1 cellular context compared by ENCODE assay signal in the genomic region with DNA sequence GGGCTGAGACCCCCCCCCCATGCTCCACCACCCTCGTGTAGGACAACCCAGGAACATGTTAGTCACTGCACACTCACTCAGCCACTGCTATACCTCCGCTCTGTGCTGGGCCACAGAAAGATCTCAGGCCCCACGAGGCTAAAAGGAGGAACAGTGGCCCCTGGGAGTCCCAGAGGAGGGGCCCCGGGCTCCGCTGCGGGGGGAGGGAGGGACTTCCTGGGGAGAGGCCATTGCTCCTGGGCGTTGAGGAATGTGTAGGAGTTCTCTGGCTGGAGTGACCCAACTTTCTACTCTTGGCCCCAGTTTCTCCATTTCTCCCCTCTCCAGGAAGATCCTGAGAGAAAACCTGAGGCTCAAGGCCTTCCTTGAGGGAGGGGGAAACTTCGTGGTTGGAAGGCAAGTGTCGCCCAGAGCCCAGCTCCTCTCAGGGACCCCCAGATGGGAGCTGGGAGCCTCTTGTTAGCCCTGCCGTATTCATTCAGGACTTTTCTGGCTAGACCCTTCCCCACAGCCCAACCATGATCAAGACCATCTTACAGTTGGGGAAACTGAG.
TF ChIP-seq lines count a peak whose summit lies in the region.

No MANE protein-coding gene starts in this region.

TF ChIP-seq in K562, 482 proteins besides CTCF, POLR2A, EP300 and RAD21 (continued from another document and continues in another):
- TF ChIP-seq, protein P1, sequence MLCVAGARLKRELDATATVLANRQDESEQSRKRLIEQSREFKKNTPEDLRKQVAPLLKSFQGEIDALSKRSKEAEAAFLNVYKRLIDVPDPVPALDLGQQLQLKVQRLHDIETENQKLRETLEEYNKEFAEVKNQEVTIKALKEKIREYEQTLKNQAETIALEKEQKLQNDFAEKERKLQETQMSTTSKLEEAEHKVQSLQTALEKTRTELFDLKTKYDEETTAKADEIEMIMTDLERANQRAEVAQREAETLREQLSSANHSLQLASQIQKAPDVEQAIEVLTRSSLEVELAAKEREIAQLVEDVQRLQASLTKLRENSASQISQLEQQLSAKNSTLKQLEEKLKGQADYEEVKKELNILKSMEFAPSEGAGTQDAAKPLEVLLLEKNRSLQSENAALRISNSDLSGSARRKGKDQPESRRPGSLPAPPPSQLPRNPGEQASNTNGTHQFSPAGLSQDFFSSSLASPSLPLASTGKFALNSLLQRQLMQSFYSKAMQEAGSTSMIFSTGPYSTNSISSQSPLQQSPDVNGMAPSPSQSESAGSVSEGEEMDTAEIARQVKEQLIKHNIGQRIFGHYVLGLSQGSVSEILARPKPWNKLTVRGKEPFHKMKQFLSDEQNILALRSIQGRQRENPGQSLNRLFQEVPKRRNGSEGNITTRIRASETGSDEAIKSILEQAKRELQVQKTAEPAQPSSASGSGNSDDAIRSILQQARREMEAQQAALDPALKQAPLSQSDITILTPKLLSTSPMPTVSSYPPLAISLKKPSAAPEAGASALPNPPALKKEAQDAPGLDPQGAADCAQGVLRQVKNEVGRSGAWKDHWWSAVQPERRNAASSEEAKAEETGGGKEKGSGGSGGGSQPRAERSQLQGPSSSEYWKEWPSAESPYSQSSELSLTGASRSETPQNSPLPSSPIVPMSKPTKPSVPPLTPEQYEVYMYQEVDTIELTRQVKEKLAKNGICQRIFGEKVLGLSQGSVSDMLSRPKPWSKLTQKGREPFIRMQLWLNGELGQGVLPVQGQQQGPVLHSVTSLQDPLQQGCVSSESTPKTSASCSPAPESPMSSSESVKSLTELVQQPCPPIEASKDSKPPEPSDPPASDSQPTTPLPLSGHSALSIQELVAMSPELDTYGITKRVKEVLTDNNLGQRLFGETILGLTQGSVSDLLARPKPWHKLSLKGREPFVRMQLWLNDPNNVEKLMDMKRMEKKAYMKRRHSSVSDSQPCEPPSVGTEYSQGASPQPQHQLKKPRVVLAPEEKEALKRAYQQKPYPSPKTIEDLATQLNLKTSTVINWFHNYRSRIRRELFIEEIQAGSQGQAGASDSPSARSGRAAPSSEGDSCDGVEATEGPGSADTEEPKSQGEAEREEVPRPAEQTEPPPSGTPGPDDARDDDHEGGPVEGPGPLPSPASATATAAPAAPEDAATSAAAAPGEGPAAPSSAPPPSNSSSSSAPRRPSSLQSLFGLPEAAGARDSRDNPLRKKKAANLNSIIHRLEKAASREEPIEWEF (CRISPR knock-in tag; IDR thresholded peaks at IDR 0.05): no peak
- TF ChIP-seq, protein P2, sequence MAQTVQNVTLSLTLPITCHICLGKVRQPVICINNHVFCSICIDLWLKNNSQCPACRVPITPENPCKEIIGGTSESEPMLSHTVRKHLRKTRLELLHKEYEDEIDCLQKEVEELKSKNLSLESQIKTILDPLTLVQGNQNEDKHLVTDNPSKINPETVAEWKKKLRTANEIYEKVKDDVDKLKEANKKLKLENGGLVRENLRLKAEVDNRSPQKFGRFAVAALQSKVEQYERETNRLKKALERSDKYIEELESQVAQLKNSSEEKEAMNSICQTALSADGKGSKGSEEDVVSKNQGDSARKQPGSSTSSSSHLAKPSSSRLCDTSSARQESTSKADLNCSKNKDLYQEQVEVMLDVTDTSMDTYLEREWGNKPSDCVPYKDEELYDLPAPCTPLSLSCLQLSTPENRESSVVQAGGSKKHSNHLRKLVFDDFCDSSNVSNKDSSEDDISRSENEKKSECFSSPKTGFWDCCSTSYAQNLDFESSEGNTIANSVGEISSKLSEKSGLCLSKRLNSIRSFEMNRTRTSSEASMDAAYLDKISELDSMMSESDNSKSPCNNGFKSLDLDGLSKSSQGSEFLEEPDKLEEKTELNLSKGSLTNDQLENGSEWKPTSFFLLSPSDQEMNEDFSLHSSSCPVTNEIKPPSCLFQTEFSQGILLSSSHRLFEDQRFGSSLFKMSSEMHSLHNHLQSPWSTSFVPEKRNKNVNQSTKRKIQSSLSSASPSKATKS (CRISPR knock-in tag; IDR thresholded peaks at IDR 0.05): no peak
- TF ChIP-seq, protein P3, sequence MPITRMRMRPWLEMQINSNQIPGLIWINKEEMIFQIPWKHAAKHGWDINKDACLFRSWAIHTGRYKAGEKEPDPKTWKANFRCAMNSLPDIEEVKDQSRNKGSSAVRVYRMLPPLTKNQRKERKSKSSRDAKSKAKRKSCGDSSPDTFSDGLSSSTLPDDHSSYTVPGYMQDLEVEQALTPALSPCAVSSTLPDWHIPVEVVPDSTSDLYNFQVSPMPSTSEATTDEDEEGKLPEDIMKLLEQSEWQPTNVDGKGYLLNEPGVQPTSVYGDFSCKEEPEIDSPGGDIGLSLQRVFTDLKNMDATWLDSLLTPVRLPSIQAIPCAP (CRISPR knock-in tag; IDR thresholded peaks at IDR 0.05; ENCODE audit: borderline replicate concordance): no peak
- TF ChIP-seq, protein P4, sequence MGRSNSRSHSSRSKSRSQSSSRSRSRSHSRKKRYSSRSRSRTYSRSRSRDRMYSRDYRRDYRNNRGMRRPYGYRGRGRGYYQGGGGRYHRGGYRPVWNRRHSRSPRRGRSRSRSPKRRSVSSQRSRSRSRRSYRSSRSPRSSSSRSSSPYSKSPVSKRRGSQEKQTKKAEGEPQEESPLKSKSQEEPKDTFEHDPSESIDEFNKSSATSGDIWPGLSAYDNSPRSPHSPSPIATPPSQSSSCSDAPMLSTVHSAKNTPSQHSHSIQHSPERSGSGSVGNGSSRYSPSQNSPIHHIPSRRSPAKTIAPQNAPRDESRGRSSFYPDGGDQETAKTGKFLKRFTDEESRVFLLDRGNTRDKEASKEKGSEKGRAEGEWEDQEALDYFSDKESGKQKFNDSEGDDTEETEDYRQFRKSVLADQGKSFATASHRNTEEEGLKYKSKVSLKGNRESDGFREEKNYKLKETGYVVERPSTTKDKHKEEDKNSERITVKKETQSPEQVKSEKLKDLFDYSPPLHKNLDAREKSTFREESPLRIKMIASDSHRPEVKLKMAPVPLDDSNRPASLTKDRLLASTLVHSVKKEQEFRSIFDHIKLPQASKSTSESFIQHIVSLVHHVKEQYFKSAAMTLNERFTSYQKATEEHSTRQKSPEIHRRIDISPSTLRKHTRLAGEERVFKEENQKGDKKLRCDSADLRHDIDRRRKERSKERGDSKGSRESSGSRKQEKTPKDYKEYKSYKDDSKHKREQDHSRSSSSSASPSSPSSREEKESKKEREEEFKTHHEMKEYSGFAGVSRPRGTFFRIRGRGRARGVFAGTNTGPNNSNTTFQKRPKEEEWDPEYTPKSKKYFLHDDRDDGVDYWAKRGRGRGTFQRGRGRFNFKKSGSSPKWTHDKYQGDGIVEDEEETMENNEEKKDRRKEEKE (IDR thresholded peaks at IDR 0.05; ENCODE audit: borderline replicate concordance in 1 of 2, control insufficient read depth in 1 of 2, low read depth in 2 of 2, low read length in 1 of 2): no peak
- TF ChIP-seq ZNF584 (CRISPR knock-in tag; IDR thresholded peaks at IDR 0.05; ENCODE audit: low read depth) (0 out of 2 replicates have a peak, but pooled peaks have one; percentile 50), HMGN3 (IDR thresholded peaks at IDR 0.05; ENCODE audit: borderline replicate concordance, extremely low read depth, insufficient read length, low read depth, low read length) (no peak), CC2D1A (IDR thresholded peaks at IDR 0.05) (no peak)
- TF ChIP-seq, protein P5, sequence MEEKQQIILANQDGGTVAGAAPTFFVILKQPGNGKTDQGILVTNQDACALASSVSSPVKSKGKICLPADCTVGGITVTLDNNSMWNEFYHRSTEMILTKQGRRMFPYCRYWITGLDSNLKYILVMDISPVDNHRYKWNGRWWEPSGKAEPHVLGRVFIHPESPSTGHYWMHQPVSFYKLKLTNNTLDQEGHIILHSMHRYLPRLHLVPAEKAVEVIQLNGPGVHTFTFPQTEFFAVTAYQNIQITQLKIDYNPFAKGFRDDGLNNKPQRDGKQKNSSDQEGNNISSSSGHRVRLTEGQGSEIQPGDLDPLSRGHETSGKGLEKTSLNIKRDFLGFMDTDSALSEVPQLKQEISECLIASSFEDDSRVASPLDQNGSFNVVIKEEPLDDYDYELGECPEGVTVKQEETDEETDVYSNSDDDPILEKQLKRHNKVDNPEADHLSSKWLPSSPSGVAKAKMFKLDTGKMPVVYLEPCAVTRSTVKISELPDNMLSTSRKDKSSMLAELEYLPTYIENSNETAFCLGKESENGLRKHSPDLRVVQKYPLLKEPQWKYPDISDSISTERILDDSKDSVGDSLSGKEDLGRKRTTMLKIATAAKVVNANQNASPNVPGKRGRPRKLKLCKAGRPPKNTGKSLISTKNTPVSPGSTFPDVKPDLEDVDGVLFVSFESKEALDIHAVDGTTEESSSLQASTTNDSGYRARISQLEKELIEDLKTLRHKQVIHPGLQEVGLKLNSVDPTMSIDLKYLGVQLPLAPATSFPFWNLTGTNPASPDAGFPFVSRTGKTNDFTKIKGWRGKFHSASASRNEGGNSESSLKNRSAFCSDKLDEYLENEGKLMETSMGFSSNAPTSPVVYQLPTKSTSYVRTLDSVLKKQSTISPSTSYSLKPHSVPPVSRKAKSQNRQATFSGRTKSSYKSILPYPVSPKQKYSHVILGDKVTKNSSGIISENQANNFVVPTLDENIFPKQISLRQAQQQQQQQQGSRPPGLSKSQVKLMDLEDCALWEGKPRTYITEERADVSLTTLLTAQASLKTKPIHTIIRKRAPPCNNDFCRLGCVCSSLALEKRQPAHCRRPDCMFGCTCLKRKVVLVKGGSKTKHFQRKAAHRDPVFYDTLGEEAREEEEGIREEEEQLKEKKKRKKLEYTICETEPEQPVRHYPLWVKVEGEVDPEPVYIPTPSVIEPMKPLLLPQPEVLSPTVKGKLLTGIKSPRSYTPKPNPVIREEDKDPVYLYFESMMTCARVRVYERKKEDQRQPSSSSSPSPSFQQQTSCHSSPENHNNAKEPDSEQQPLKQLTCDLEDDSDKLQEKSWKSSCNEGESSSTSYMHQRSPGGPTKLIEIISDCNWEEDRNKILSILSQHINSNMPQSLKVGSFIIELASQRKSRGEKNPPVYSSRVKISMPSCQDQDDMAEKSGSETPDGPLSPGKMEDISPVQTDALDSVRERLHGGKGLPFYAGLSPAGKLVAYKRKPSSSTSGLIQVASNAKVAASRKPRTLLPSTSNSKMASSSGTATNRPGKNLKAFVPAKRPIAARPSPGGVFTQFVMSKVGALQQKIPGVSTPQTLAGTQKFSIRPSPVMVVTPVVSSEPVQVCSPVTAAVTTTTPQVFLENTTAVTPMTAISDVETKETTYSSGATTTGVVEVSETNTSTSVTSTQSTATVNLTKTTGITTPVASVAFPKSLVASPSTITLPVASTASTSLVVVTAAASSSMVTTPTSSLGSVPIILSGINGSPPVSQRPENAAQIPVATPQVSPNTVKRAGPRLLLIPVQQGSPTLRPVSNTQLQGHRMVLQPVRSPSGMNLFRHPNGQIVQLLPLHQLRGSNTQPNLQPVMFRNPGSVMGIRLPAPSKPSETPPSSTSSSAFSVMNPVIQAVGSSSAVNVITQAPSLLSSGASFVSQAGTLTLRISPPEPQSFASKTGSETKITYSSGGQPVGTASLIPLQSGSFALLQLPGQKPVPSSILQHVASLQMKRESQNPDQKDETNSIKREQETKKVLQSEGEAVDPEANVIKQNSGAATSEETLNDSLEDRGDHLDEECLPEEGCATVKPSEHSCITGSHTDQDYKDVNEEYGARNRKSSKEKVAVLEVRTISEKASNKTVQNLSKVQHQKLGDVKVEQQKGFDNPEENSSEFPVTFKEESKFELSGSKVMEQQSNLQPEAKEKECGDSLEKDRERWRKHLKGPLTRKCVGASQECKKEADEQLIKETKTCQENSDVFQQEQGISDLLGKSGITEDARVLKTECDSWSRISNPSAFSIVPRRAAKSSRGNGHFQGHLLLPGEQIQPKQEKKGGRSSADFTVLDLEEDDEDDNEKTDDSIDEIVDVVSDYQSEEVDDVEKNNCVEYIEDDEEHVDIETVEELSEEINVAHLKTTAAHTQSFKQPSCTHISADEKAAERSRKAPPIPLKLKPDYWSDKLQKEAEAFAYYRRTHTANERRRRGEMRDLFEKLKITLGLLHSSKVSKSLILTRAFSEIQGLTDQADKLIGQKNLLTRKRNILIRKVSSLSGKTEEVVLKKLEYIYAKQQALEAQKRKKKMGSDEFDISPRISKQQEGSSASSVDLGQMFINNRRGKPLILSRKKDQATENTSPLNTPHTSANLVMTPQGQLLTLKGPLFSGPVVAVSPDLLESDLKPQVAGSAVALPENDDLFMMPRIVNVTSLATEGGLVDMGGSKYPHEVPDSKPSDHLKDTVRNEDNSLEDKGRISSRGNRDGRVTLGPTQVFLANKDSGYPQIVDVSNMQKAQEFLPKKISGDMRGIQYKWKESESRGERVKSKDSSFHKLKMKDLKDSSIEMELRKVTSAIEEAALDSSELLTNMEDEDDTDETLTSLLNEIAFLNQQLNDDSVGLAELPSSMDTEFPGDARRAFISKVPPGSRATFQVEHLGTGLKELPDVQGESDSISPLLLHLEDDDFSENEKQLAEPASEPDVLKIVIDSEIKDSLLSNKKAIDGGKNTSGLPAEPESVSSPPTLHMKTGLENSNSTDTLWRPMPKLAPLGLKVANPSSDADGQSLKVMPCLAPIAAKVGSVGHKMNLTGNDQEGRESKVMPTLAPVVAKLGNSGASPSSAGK (IDR thresholded peaks at IDR 0.05): peak; percentile 45; the same call in 1 of the 2 replicates
- TF ChIP-seq, protein P6, sequence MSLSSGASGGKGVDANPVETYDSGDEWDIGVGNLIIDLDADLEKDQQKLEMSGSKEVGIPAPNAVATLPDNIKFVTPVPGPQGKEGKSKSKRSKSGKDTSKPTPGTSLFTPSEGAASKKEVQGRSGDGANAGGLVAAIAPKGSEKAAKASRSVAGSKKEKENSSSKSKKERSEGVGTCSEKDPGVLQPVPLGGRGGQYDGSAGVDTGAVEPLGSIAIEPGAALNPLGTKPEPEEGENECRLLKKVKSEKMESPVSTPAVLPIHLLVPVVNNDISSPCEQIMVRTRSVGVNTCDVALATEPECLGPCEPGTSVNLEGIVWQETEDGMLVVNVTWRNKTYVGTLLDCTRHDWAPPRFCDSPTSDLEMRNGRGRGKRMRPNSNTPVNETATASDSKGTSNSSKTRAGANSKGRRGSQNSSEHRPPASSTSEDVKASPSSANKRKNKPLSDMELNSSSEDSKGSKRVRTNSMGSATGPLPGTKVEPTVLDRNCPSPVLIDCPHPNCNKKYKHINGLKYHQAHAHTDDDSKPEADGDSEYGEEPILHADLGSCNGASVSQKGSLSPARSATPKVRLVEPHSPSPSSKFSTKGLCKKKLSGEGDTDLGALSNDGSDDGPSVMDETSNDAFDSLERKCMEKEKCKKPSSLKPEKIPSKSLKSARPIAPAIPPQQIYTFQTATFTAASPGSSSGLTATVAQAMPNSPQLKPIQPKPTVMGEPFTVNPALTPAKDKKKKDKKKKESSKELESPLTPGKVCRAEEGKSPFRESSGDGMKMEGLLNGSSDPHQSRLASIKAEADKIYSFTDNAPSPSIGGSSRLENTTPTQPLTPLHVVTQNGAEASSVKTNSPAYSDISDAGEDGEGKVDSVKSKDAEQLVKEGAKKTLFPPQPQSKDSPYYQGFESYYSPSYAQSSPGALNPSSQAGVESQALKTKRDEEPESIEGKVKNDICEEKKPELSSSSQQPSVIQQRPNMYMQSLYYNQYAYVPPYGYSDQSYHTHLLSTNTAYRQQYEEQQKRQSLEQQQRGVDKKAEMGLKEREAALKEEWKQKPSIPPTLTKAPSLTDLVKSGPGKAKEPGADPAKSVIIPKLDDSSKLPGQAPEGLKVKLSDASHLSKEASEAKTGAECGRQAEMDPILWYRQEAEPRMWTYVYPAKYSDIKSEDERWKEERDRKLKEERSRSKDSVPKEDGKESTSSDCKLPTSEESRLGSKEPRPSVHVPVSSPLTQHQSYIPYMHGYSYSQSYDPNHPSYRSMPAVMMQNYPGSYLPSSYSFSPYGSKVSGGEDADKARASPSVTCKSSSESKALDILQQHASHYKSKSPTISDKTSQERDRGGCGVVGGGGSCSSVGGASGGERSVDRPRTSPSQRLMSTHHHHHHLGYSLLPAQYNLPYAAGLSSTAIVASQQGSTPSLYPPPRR (CRISPR knock-in tag; IDR thresholded peaks at IDR 0.05; ENCODE audit: borderline replicate concordance): no peak
